1 cellular context compared by ENCODE assay signal in the genomic region with DNA sequence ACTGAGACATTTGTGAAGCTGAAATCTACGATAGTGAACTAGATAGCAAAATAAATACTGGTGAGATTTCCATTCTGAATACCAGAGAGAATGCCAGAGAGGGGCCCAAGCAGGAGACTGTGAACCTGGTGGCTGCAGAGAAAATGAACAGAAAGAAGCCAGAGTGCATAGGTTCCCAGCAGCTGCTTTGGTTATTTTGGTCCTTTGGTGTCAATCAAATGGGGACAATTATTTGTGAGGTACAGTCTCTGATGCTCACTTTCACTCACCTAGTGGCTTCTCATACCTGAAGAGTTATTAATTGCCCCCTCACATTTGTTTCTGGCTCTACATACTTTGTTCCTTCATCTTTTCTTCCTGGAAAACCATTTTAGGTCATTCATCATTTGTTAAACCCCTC.
TF ChIP-seq lines count a peak whose summit lies in the region.

No MANE protein-coding gene starts in this region.

TF ChIP-seq in GM23338, 12 proteins besides CTCF, POLR2A, EP300 and RAD21 (continued from another document):
- TF ChIP-seq POLR2AphosphoS5 (IDR thresholded peaks at IDR 0.05; ENCODE audit: low read depth): no peak
- no peak for TF ChIP-seq EZH2 (IDR thresholded peaks at IDR 0.05; ENCODE audit: low read depth, unreplicated experiment)
